21 cellular contexts compared by ENCODE assay signal in the genomic region with DNA sequence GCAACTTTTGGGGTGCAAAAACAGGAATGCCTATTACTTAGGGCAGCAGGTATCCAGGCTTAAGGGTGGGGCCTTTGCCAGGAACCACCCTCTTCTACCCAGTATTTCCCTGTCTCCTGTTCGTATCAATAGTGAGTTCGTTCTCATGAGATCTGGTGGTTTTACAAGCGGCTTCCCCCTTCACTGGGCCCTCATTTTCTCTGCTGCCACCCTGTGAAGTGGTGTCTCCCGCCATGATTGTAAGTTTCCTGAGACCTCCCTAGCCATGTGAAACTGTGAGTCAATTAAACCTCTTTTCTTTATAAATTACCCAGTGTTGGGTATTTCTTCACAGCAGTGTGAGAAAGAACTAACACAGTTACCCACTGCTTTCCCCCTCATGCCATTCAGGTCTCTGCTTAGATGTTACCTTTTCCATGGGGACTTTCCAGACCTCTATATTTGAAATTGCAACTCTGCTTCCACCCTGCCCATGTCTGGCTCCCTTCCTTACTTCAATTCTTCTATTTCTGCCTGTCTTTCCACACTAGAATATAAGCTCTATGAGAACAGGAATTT. TPM values are rescaled to one million over a fixed set of nuclear protein-coding genes. Genes with fewer than 3 reads are reported as not detected.
DNase-seq lines count a peak whose midpoint lies in the region; ATAC-seq and TF ChIP-seq lines count a peak whose summit lies in the region.
"Had no signal": no experiment of that assay in that cellular context is flagged by ENCODE, and none has a peak within 500 bp of the region (broad histone marks: within the 10 kb centered on the region; RNA-seq: fewer than 3 reads in every experiment).

No MANE protein-coding gene starts in this region.

- no peak overlapping the region for H3K27ac Mint-ChIP-seq in activated naive CD8-positive, alpha-beta T cell treated with anti-CD3 and anti-CD28 coated beads, Interleukin-2, amount 50 U/mL, for 24 hours
- H3K27ac Mint-ChIP-seq: CD8-positive, alpha-beta T cell; GM23338; IgD-negative memory B cell had no signal

- H3K4me1 ChIP-seq in mammary epithelial cell (ENCODE audit: insufficient read depth, low read length) (peaks cover 22% of the 10 kb centered on the region), breast epithelium (no peaks in the 10 kb centered on the region), skeletal muscle satellite cell (ENCODE audit: control insufficient read depth, insufficient read depth, low read length) (peaks cover 27% of the 10 kb centered on the region)
- H3K4me1 ChIP-seq: BLaER1 had no signal

- no peaks in the 10 kb centered on the region for H3K9me3 ChIP-seq in mammary epithelial cell (replicated peaks; ENCODE audit: insufficient read depth, low read length)
- H3K9me3 ChIP-seq in breast epithelium, result no peaks in the 10 kb centered on the region
- no peaks in the 10 kb centered on the region for H3K9me3 ChIP-seq in skeletal muscle satellite cell (replicated peaks; ENCODE audit: low read length)

- no peaks in the 10 kb centered on the region for H3K36me3 ChIP-seq in mammary epithelial cell (ENCODE audit: insufficient read depth, low read length)
- no peaks in the 10 kb centered on the region for H3K36me3 ChIP-seq in breast epithelium
- H3K36me3 ChIP-seq in skeletal muscle satellite cell (ENCODE audit: insufficient read depth, low read length), result no peaks in the 10 kb centered on the region
- H3K36me3 ChIP-seq: BLaER1 had no signal

- H3K27me3 ChIP-seq in mammary epithelial cell (ENCODE audit: insufficient read depth, low read length) (no peaks in the 10 kb centered on the region), breast epithelium (no peaks in the 10 kb centered on the region), skeletal muscle satellite cell (ENCODE audit: control insufficient read depth, insufficient read depth, low read length) (no peaks in the 10 kb centered on the region)
- H3K27me3 ChIP-seq: BLaER1 had no signal

- peak; percentile 26 to 63 for ATAC-seq in activated CD4-positive, CD25-positive, alpha-beta regulatory T cell treated with anti-CD3 and anti-CD28 coated beads, Interleukin-2, amount 50 U/mL, for 24 hours
- ATAC-seq in activated naive CD8-positive, alpha-beta T cell treated with anti-CD3 and anti-CD28 coated beads, Interleukin-2, amount 50 U/mL, for 24 hours, result peak; percentile 88
- ATAC-seq in GM21423 (IDR thresholded peaks at IDR 0.05; ENCODE audit: unreplicated experiment), result no peak
- ATAC-seq: CD8-positive, alpha-beta T cell; GM23338; HCT116 had no signal

- no peak overlapping the region for H3K4me3 Mint-ChIP-seq in activated naive CD8-positive, alpha-beta T cell treated with anti-CD3 and anti-CD28 coated beads, Interleukin-2, amount 50 U/mL, for 24 hours
- H3K4me3 Mint-ChIP-seq: CD8-positive, alpha-beta T cell; GM23338; IgD-negative memory B cell had no signal

- no peak for DNase-seq in activated CD4-positive, CD25-positive, alpha-beta regulatory T cell (lab: John Stamatoyannopoulos, UW)
- no peak for DNase-seq in mammary epithelial cell
- no peak for DNase-seq in breast epithelium (ENCODE audit: low spot score in 2 of 2)
- peak; percentile 56 for DNase-seq in activated naive CD8-positive, alpha-beta T cell treated with anti-CD3 and anti-CD28 coated beads, Interleukin-2, amount 50 U/mL, for 24 hours
- no peak for DNase-seq in SIG-M5 treated with dmso at 0.1 percent for 504 hours (lab: John Stamatoyannopoulos, UW; ENCODE audit: unreplicated experiment)
- DNase-seq: CD8-positive, alpha-beta T cell; DMS79; Kasumi-1; MM.1S; NCI-H1092 treated with DMSO at 0.1 percent for 48 hours; NCI-H2081 treated with DMSO at 0.1 percent for 48 hours; NCI-H226; NCI-H524 treated with DMSO at 0.1 percent for 48 hours had no signal

- no peak overlapping the region for H2AFZ ChIP-seq in mammary epithelial cell (ENCODE audit: low read depth, low read length)

- no peak overlapping the region for H3K4me3 ChIP-seq in mammary epithelial cell (replicated peaks in 1 of 3; ENCODE audit: insufficient read depth in 1 of 3, low read depth in 2 of 3, low read length in 3 of 3)
- H3K4me3 ChIP-seq in breast epithelium, result no peak overlapping the region
- H3K4me3 ChIP-seq in skeletal muscle satellite cell (ENCODE audit: low read length), result peak overlapping the region; percentile 63
- H3K4me3 ChIP-seq: BLaER1, GM23338 had no signal

- H4K20me1 ChIP-seq in mammary epithelial cell (ENCODE audit: insufficient read depth, low read length), result no peaks in the 10 kb centered on the region
- H4K20me1 ChIP-seq: BLaER1 had no signal

- no peak overlapping the region for H3K9ac ChIP-seq in mammary epithelial cell (ENCODE audit: insufficient read depth, low read length)
- H3K9ac ChIP-seq in skeletal muscle satellite cell (ENCODE audit: low read depth, low read length), result no peak overlapping the region
- H3K9ac ChIP-seq: BLaER1 had no signal

- H3K79me2 ChIP-seq in mammary epithelial cell (ENCODE audit: insufficient read depth, low read length), result peaks cover 27% of the 10 kb centered on the region

- 100% methylated on average over 4 of the region's 4 CpGs for WGBS in mammary epithelial cell (ENCODE audit: low coverage, missing lambda C conversion rate)

- dilution Hi-C loops in mammary epithelial cell (cut with HindIII; ENCODE audit: low sequenced_read_pairs), result no loop called here

- BruUV-seq in mammary epithelial cell (replicated peaks; lab: Mats Ljungman, UMichigan), result no TSS peak

- H3K4me1 Mint-ChIP-seq in activated naive CD8-positive, alpha-beta T cell treated with anti-CD3 and anti-CD28 coated beads, Interleukin-2, amount 50 U/mL, for 24 hours, result peaks cover 9% of the 10 kb centered on the region
- H3K4me1 Mint-ChIP-seq: GM23338 had no signal

- TF ChIP-seq POLR2A in breast epithelium (IDR thresholded peaks at IDR 0.05), result no peak

- peaks cover 13% of the 10 kb centered on the region for H3K9me3 Mint-ChIP-seq in activated naive CD8-positive, alpha-beta T cell treated with anti-CD3 and anti-CD28 coated beads, Interleukin-2, amount 50 U/mL, for 24 hours

- H3K4me2 ChIP-seq in mammary epithelial cell (ENCODE audit: insufficient read depth, low read depth, low read length), result peak overlapping the region; percentile 80
- peak overlapping the region; percentile 76 for H3K4me2 ChIP-seq in skeletal muscle satellite cell (ENCODE audit: low read length)
- H3K4me2 ChIP-seq: BLaER1, GM23338 had no signal

- in situ Hi-C loops in mammary epithelial cell (cut with MboI; ENCODE audit: low sequenced_read_pairs in 2 of 2), result no loop called here

- peaks cover 5% of the 10 kb centered on the region for H3K36me3 Mint-ChIP-seq in activated naive CD8-positive, alpha-beta T cell treated with anti-CD3 and anti-CD28 coated beads, Interleukin-2, amount 50 U/mL, for 24 hours (ENCODE audit: low read depth)
- H3K36me3 Mint-ChIP-seq: CD8-positive, alpha-beta T cell had no signal

- no peak for TF ChIP-seq CTCF in mammary epithelial cell (conservative IDR thresholded peaks at IDR 0.05 in 1 of 2, IDR thresholded peaks at IDR 0.05 in 1 of 2; ENCODE audit: extremely low read depth in 1 of 2, insufficient read depth in 1 of 2, low read depth in 1 of 2, low read length in 2 of 2)
- TF ChIP-seq CTCF in breast epithelium (IDR thresholded peaks at IDR 0.05), result no peak

- intact Hi-C loops in mammary epithelial cell (cut with micrococcal nuclease) (no loop called here), breast epithelium (cut with DNase I; ENCODE audit: low total_unique reads) (no loop called here)

- H3K27ac ChIP-seq in mammary epithelial cell (ENCODE audit: insufficient read depth, low read depth, low read length) (no peak overlapping the region), breast epithelium (no peak overlapping the region)
- H3K27ac ChIP-seq: 22Rv1, BLaER1 had no signal

- peaks cover 6% of the 10 kb centered on the region for H3K27me3 Mint-ChIP-seq in activated naive CD8-positive, alpha-beta T cell treated with anti-CD3 and anti-CD28 coated beads, Interleukin-2, amount 50 U/mL, for 24 hours

- CTCF ChIA-PET in mammary epithelial cell (lab: Charles Lee; ENCODE audit: low non-redundant PET), result interaction anchor here (0.9 kb wide), 1 partner anchor 18 kb away, joined by 9 read pairs; no protein-coding TSS in a partner anchor

RNA-seq across cellular contexts. Expression of a gene that starts 23.9 kb away (rescaled TPM):
- 100 to 1,000 TPM; 117 to 151 TPM for total RNA-seq in mammary epithelial cell
- 130 TPM for polyA plus RNA-seq in mammary epithelial cell
- 210 TPM for polyA minus RNA-seq in mammary epithelial cell
- total RNA-seq in breast epithelium, result 100 to 1,000 TPM; 163 to 278 (median 179) TPM
- total RNA-seq in skeletal muscle satellite cell (2012; rRNA removed), result 213 and 218 TPM in 2 replicates
